Comparison of ENCODE assay signal across 19 cellular contexts in the genomic region with DNA sequence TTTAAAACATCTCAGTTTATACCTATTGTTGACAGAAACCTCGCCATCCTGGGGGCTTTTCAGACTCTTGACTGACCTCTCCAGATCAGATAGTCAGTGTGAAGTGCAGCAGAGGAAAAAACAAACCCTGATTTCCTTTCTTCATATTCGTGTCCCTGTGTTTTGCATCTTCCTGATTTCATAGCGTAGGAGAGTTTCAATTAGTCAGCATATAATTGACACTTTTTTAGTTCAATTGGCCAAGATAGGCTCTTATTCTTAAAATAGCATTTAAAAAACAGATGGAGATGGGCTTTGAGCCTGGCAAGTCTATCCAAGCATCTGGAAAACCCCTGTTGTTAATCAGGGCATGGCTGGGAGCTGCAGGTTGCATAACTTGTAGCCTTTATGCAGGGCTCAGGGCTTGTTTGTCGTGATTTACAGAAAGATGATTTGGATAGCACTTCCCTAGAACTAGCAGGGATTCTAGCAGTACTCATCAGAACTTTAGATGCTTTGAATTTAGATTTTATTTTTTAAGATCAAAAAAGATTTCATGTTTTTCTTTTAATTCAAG.
DNase-seq lines count a peak whose midpoint lies in the region; ATAC-seq, FAIRE-seq and TF ChIP-seq lines count a peak whose summit lies in the region.
"Had no signal": no experiment of that assay in that cellular context is flagged by ENCODE, and none has a peak within 500 bp of the region (broad histone marks: within the 10 kb centered on the region; RNA-seq: fewer than 3 reads in every experiment).

No MANE protein-coding gene starts in this region.

- peak; percentile 7 for DNase-seq in HFFc6
- DNase-seq in bronchial epithelial cell (ENCODE audit: low read depth): peak; percentile 86
- DNase-seq in iris pigment epithelial cell (ENCODE audit: low read depth): peak; percentile 69
- DNase-seq in left lobe of liver (ENCODE audit: low spot score): no peak
- DNase-seq in lower lobe of right lung: no peak
- DNase-seq: activated CD4-positive, CD25-positive, alpha-beta regulatory T cell; activated naive CD4-positive, alpha-beta T cell treated with anti-CD3 and anti-CD28 coated beads, Interleukin-2, amount 10 ng/mL, durations not matched to agents 7 days and 5 days; DMS79 treated with DMSO at 0.1 percent for 48 hours; GOT3; mucosa of descending colon; NCI-H2029 treated with DMSO at 0.1 percent for 48 hours; psoas muscle; stimulated activated CD4-positive, alpha-beta T cell treated with anti-CD3 and anti-CD28 coated beads, Interleukin-1b, Interleukin-23, amount 100 ng/mL, for 48 hours; upper lobe of left lung had no signal

- H3K4me1 ChIP-seq in ACC112 (ENCODE audit: control insufficient read depth, insufficient read depth, low read length, unreplicated experiment): peaks cover 35% of the 10 kb centered on the region
- H3K4me1 ChIP-seq in lower lobe of right lung: peaks cover 6% of the 10 kb centered on the region
- H3K4me1 ChIP-seq: psoas muscle had no signal

- no peaks in the 10 kb centered on the region for H3K27me3 Mint-ChIP-seq in HFFc6 (ENCODE audit: insufficient read depth)
- H3K27me3 Mint-ChIP-seq: activated naive CD4-positive, alpha-beta T cell treated with anti-CD3 and anti-CD28 coated beads, Interleukin-2, amount 10 ng/mL, durations not matched to agents 7 days and 5 days; B cell had no signal

- no peak for ATAC-seq in left lobe of liver
- no peak for ATAC-seq in lower lobe of right lung
- no peak for ATAC-seq in GM21717 (IDR thresholded peaks at IDR 0.05; ENCODE audit: unreplicated experiment)
- ATAC-seq in GM19452 (IDR thresholded peaks at IDR 0.05; ENCODE audit: unreplicated experiment): no peak
- ATAC-seq: mucosa of descending colon, psoas muscle had no signal

- peak overlapping the region; percentile 75 for H3K4me3 Mint-ChIP-seq in HFFc6
- H3K4me3 Mint-ChIP-seq: activated naive CD4-positive, alpha-beta T cell treated with anti-CD3 and anti-CD28 coated beads, Interleukin-2, amount 10 ng/mL, durations not matched to agents 7 days and 5 days; B cell had no signal

- no peaks in the 10 kb centered on the region for H3K9me3 Mint-ChIP-seq in HFFc6
- H3K9me3 Mint-ChIP-seq: activated naive CD4-positive, alpha-beta T cell treated with anti-CD3 and anti-CD28 coated beads, Interleukin-2, amount 10 ng/mL, durations not matched to agents 7 days and 5 days had no signal

- peak overlapping the region; percentile 60 for H3K27ac Mint-ChIP-seq in HFFc6
- H3K27ac Mint-ChIP-seq: activated naive CD4-positive, alpha-beta T cell treated with anti-CD3 and anti-CD28 coated beads, Interleukin-2, amount 10 ng/mL, durations not matched to agents 7 days and 5 days; B cell had no signal

- H3K4me1 Mint-ChIP-seq in HFFc6 (ENCODE audit: low read depth): peaks cover 92% of the 10 kb centered on the region
- H3K4me1 Mint-ChIP-seq: activated naive CD4-positive, alpha-beta T cell treated with anti-CD3 and anti-CD28 coated beads, Interleukin-2, amount 10 ng/mL, durations not matched to agents 7 days and 5 days; B cell had no signal

- H2AFZ ChIP-seq in ACC112 (ENCODE audit: low read length, unreplicated experiment): peak overlapping the region; percentile 73

- TF ChIP-seq CTCF in HFFc6 (IDR thresholded peaks at IDR 0.05) (no peak), bronchial epithelial cell (IDR thresholded peaks at IDR 0.05; ENCODE audit: insufficient read depth, low read length, severe bottlenecking) (no peak), lower lobe of right lung (IDR thresholded peaks at IDR 0.05) (no peak)

- peak overlapping the region; percentile 43 for H3K4me3 ChIP-seq in ACC112 (ENCODE audit: low read depth, low read length)
- H3K4me3 ChIP-seq in bronchial epithelial cell (ENCODE audit: low read depth, low read length): no peak overlapping the region
- no peak overlapping the region for H3K4me3 ChIP-seq in lower lobe of right lung
- H3K4me3 ChIP-seq: mucosa of descending colon, psoas muscle, upper lobe of left lung had no signal

- H3K27me3 ChIP-seq in ACC112 (ENCODE audit: insufficient read depth, low read length): no peaks in the 10 kb centered on the region
- H3K27me3 ChIP-seq in bronchial epithelial cell (ENCODE audit: control insufficient read depth, insufficient read depth, low read length): no peaks in the 10 kb centered on the region
- H3K27me3 ChIP-seq in lower lobe of right lung (ENCODE audit: low read depth): no peaks in the 10 kb centered on the region
- H3K27me3 ChIP-seq: upper lobe of left lung had no signal

- H3K27ac ChIP-seq in ACC112 (ENCODE audit: low read depth, low read length) (peak overlapping the region; percentile 82), lower lobe of right lung (no peak overlapping the region)
- H3K27ac ChIP-seq: psoas muscle, upper lobe of left lung had no signal

- intact Hi-C loops in lower lobe of right lung (cut with DNase I): no loop called here

- H3K36me3 ChIP-seq in ACC112 (ENCODE audit: insufficient read depth, low read length) (no peaks in the 10 kb centered on the region), bronchial epithelial cell (ENCODE audit: control insufficient read depth, insufficient read depth, low read length) (no peaks in the 10 kb centered on the region), lower lobe of right lung (no peaks in the 10 kb centered on the region)
- H3K36me3 ChIP-seq: upper lobe of left lung had no signal

- H3K79me2 ChIP-seq in ACC112 (ENCODE audit: control insufficient read depth, insufficient read depth, low read length, unreplicated experiment): no peaks in the 10 kb centered on the region

- H3K36me3 Mint-ChIP-seq in HFFc6 (ENCODE audit: low read depth): no peaks in the 10 kb centered on the region
- H3K36me3 Mint-ChIP-seq: activated naive CD4-positive, alpha-beta T cell treated with anti-CD3 and anti-CD28 coated beads, Interleukin-2, amount 10 ng/mL, durations not matched to agents 7 days and 5 days had no signal

- no peaks in the 10 kb centered on the region for H3K9me3 ChIP-seq in lower lobe of right lung
- H3K9me3 ChIP-seq: mucosa of descending colon, psoas muscle, upper lobe of left lung had no signal

- FAIRE-seq in bronchial epithelial cell (lab: Jason Lieb, UNC): no peak
- FAIRE-seq: GM19239 had no signal

Comparison
In these comparisons a context has a peak if more than half of its experiments do, and no peak if none do; other contexts are left out.
1. DNase-seq: peak in HFFc6 (single experiment), bronchial epithelial cell (single experiment) and iris pigment epithelial cell (single experiment); none in left lobe of liver (single experiment) and lower lobe of right lung (single experiment).